In genomic region chr6:157823523-157824370, GRCh38 we compare ENCODE assay signal across 8 cellular contexts. TPM values are rescaled to one million over a fixed set of nuclear protein-coding genes. Genes with fewer than 3 reads are reported as not detected.
DNase-seq lines count a peak whose midpoint lies in the region; ATAC-seq, FAIRE-seq and TF ChIP-seq lines count a peak whose summit lies in the region.

No MANE protein-coding gene starts in this region.

- peak; percentile 6 to 34 (median 19) for TF ChIP-seq CTCF in ovary (IDR thresholded peaks at IDR 0.05)
- no peak for TF ChIP-seq CTCF in tibial artery (IDR thresholded peaks at IDR 0.05)

- peak overlapping the region; percentile 81 for H3K27ac ChIP-seq in ACC112 (ENCODE audit: low read depth, low read length)
- H3K27ac ChIP-seq in ovary: peak overlapping the region; percentile 99 to 100
- H3K27ac ChIP-seq in tibial artery: peak overlapping the region; percentile 100

- H3K4me3 ChIP-seq in ACC112 (ENCODE audit: low read depth, low read length) (peak overlapping the region; percentile 90), ovary (peak overlapping the region; percentile 76), tibial artery (peak overlapping the region; percentile 93 to 99)

- H3K4me1 ChIP-seq in ACC112 (ENCODE audit: control insufficient read depth, insufficient read depth, low read length, unreplicated experiment): peaks cover 21% of the 10 kb centered on the region
- H3K4me1 ChIP-seq in ovary (ENCODE audit: insufficient read depth): peaks cover 5% of the 10 kb centered on the region
- H3K4me1 ChIP-seq in tibial artery: peaks cover 0 to 28% (median 10%) of the 10 kb centered on the region in 4 donors

- H3K79me2 ChIP-seq in ACC112 (ENCODE audit: control insufficient read depth, insufficient read depth, low read length, unreplicated experiment): peaks cover 44% of the 10 kb centered on the region

- intact Hi-C loops in ovary (cut with DNase I): no loop called here
- intact Hi-C loops in tibial artery (cut with DNase I; ENCODE audit: low total_unique reads): no loop called here

- H3K27me3 ChIP-seq in ACC112 (ENCODE audit: insufficient read depth, low read length): no peaks in the 10 kb centered on the region
- no peaks in the 10 kb centered on the region for H3K27me3 ChIP-seq in ovary
- H3K27me3 ChIP-seq in tibial artery: no peaks in the 10 kb centered on the region

- H3K9me3 ChIP-seq in ovary (no peaks in the 10 kb centered on the region), tibial artery (no peaks in the 10 kb centered on the region)

- no peak for FAIRE-seq in frontal cortex (lab: Jason Lieb, UNC)

- peak overlapping the region; percentile 53 for H2AFZ ChIP-seq in ACC112 (ENCODE audit: low read length, unreplicated experiment)

- WGBS in ovary, 3 donors: 0 to 1% (median 1%) methylated on average over 59 to 74 of the region's 74 CpGs

- ATAC-seq in GM18868 (IDR thresholded peaks at IDR 0.05; ENCODE audit: unreplicated experiment) (peak; percentile 63), HG03135 (IDR thresholded peaks at IDR 0.05; ENCODE audit: unreplicated experiment) (peak; percentile 42)

- DNase-seq in RKO (ENCODE audit: low spot score): peak; percentile 86
- DNase-seq in activated gamma-delta T cell treated with Interleukin-2 at 50 U/mL for 16 hours: peak; percentile 36
- peak; percentile 48 to 66 for DNase-seq in frontal cortex (ENCODE audit: low spot score in 2 of 2)
- DNase-seq in ovary: peak; percentile 47 to 71 (median 65)
- peak; percentile 67 to 80 for DNase-seq in tibial artery

- no peak for TF ChIP-seq EP300 in ovary (IDR thresholded peaks at IDR 0.05)

- H3K36me3 ChIP-seq in ACC112 (ENCODE audit: insufficient read depth, low read length) (no peaks in the 10 kb centered on the region), ovary (no peaks in the 10 kb centered on the region), tibial artery (no peaks in the 10 kb centered on the region)

- no peak for TF ChIP-seq POLR2A in ovary (IDR thresholded peaks at IDR 0.05)

RNA-seq across cellular contexts. Expression of gene SNX9, which starts 0.7 kb away (rescaled TPM):
- 14.7 TPM for total RNA-seq in frontal cortex
- total RNA-seq in ovary: 10 to 100 TPM; 32.9 to 47.8 (median 38.7) TPM
- 10 to 100 TPM; 31.2 to 48.0 TPM for polyA plus RNA-seq in ovary

Comparison
In these comparisons a context has a peak if more than half of its experiments do, and no peak if none do; other contexts are left out.
1. Peak in every context shown above with its lines: DNase-seq, ATAC-seq, H3K4me3 ChIP-seq and H3K27ac ChIP-seq.
2. DNase-seq: peak in every context shown above with its lines; median percentile 86 in RKO; 74 in tibial artery; 65 in ovary; 57 in frontal cortex; 36 in activated gamma-delta T cell treated with Interleukin-2 at 50 U/mL for 16 hours.
3. CTCF ChIP-seq: peak in ovary (3 of 3); none in tibial artery (0 of 2).